In genomic region chr12:13228579-13228978, GRCh38 we compare ENCODE assay signal across 16 cellular contexts. TPM values are rescaled to one million over a fixed set of nuclear protein-coding genes. Genes with fewer than 3 reads are reported as not detected.
DNase-seq lines count a peak whose midpoint lies in the region; ATAC-seq, FAIRE-seq and TF ChIP-seq lines count a peak whose summit lies in the region.
"Had no signal": no experiment of that assay in that cellular context is flagged by ENCODE, and none has a peak within 500 bp of the region (broad histone marks: within the 10 kb centered on the region; RNA-seq: fewer than 3 reads in every experiment).

No MANE protein-coding gene starts in this region.

- no peak overlapping the region for H4K5ac ChIP-seq in IMR-90 (ENCODE audit: low read depth, low read length)

- H2BK5ac ChIP-seq in IMR-90 (ENCODE audit: low read depth, low read length, poor library complexity, severe bottlenecking) (no peak overlapping the region), neuronal stem cell (ENCODE audit: low read length) (no peak overlapping the region)

- POLR2A ChIA-PET in IMR-90 (lab: Charles Lee; ENCODE audit: unreplicated experiment) = no interaction called here
- POLR2A ChIA-PET in activated CD4-positive, alpha-beta T cell treated with anti-CD3 and anti-CD28 coated beads for 36 hours (lab: Charles Lee) = no interaction called here

- peaks cover 8% of the 10 kb centered on the region for H3K9me1 ChIP-seq in IMR-90 (ENCODE audit: insufficient read depth, low read length)

- H2AK5ac ChIP-seq in IMR-90 (ENCODE audit: low read depth, low read length) (no peak overlapping the region), neuronal stem cell (ENCODE audit: low read depth, low read length) (no peak overlapping the region)

- H2BK120ac ChIP-seq in IMR-90 (ENCODE audit: low read depth, low read length) = no peak overlapping the region
- no peak overlapping the region for H2BK120ac ChIP-seq in neuronal stem cell (ENCODE audit: low read depth, low read length)

- intact Hi-C loops in IMR-90 (cut with micrococcal nuclease) = no loop called here
- intact Hi-C loops in activated CD4-positive, alpha-beta T cell treated with anti-CD3 and anti-CD28 coated beads for 36 hours (cut with DNase I, micrococcal nuclease) = no loop called here

- no peak overlapping the region for H3K27ac ChIP-seq in IMR-90 (ENCODE audit: insufficient read depth, low read length)
- H3K27ac ChIP-seq in neuronal stem cell (replicated peaks; ENCODE audit: low read length) = no peak overlapping the region

- H3K27me3 ChIP-seq in IMR-90 (ENCODE audit: control insufficient read depth, insufficient read depth, low read length) = no peaks in the 10 kb centered on the region
- peaks cover 0 to 5% (median 0%) of the 10 kb centered on the region in 3 experiments for H3K27me3 ChIP-seq in neuronal stem cell (ENCODE audit: control insufficient read depth in 3 of 3, insufficient read depth in 3 of 3, low read depth in 1 of 3, low read length in 3 of 3)

- H3K14ac ChIP-seq in IMR-90 (replicated peaks; ENCODE audit: low read depth, low read length) (0 out of 2 replicates have a peak overlapping the region, but pooled peaks have one; percentile 35), neuronal stem cell (ENCODE audit: low read length) (no peak overlapping the region)

- no peak overlapping the region for H3K4me2 ChIP-seq in IMR-90 (ENCODE audit: low read depth, low read length)
- no peak overlapping the region for H3K4me2 ChIP-seq in neuronal stem cell (ENCODE audit: insufficient read depth, low read length, poor library complexity, severe bottlenecking)
- H3K4me2 ChIP-seq: GM23338 had no signal

- in situ Hi-C loops in IMR-90 (cut with MboI; ENCODE audit: low sequenced_read_pairs) (loop anchor here (10.0 kb wide), 1 partner anchor 224 kb away; the partner anchor contains the start of gene HEBP1), GM13977 (cut with MboI; ENCODE audit: low pct_unique_long_range_greater_than_20kb, low sequenced_read_pairs, unreplicated experiment) (no loop called here)

- no peaks in the 10 kb centered on the region for H4K20me1 ChIP-seq in IMR-90 (ENCODE audit: insufficient read depth, low read length)

- H4K8ac ChIP-seq in IMR-90 (ENCODE audit: low read depth in 2 of 2, low read length in 2 of 2) = no peak overlapping the region
- H4K8ac ChIP-seq in neuronal stem cell (ENCODE audit: low read depth, low read length) = no peak overlapping the region

- H2BK15ac ChIP-seq in IMR-90 (ENCODE audit: low read depth, low read length) = no peak overlapping the region
- H2BK15ac ChIP-seq in neuronal stem cell (ENCODE audit: low read length) = no peak overlapping the region

- H4K91ac ChIP-seq in IMR-90 (ENCODE audit: insufficient read depth, low read depth, low read length) (peak overlapping the region; percentile 27; the same call in 1 of the 2 replicates), neuronal stem cell (ENCODE audit: low read depth, low read length, poor library complexity) (no peak overlapping the region)

- ATAC-seq in IMR-90 (ENCODE audit: low read depth) = no peak
- peak; percentile 16 for ATAC-seq in esophagus mucosa
- no peak for ATAC-seq in activated CD4-positive, alpha-beta T cell treated with anti-CD3 and anti-CD28 coated beads for 36 hours

- H2AFZ ChIP-seq in IMR-90 (replicated peaks; ENCODE audit: low read length, poor library complexity) (no peak overlapping the region), neuronal stem cell (ENCODE audit: low read length) (no peak overlapping the region)
- H2AFZ ChIP-seq: GM23338 had no signal

- peak; percentile 20 for FAIRE-seq in urothelium cell line (lab: Jason Lieb, UNC)
- FAIRE-seq: GM12892 had no signal

- WGBS in IMR-90 (ENCODE audit: extremely low coverage in 2 of 2, insufficient read length in 1 of 2), 2 experiments = no CpG with 5 or more reads among the region's 7 CpGs
- no CpG with 5 or more reads among the region's 7 CpGs for WGBS in neuronal stem cell (ENCODE audit: extremely low coverage in 2 of 2, insufficient read length in 2 of 2, insufficient replicate concordance in 1 of 2), 2 donors

- H2BK20ac ChIP-seq in IMR-90 (ENCODE audit: low read depth, low read length) = no peak overlapping the region

- H3K4me3 Mint-ChIP-seq in activated CD4-positive, alpha-beta T cell treated with anti-CD3 and anti-CD28 coated beads for 36 hours = no peak overlapping the region
- H3K4me3 Mint-ChIP-seq: CD4-positive, alpha-beta memory T cell; GM23338; H9; HFFc6 had no signal

- no peak for TF ChIP-seq POLR2A in IMR-90 (IDR thresholded peaks at IDR 0.05; ENCODE audit: low read depth, low read length)

- DNase-seq in IMR-90 (no peak), urothelium cell line (ENCODE audit: low spot score) (no peak), GM13977 (ENCODE audit: low spot score) (no peak), neuronal stem cell (ENCODE audit: low spot score) (no peak)
- no peak for DNase-seq in activated CD4-positive, alpha-beta T cell treated with anti-CD3 and anti-CD28 coated beads for 36 hours
- DNase-seq: C1 segment of cervical spinal cord; Calu3; CD4-positive, alpha-beta memory T cell; COR-L47; DMS53; DMS79 treated with DMSO at 0.1 percent for 48 hours; H9; HFFc6 had no signal

- peak overlapping the region; percentile 58; the same call in 1 of the 2 replicates for H3K4ac ChIP-seq in IMR-90 (ENCODE audit: low read depth, low read length)
- no peak overlapping the region for H3K4ac ChIP-seq in neuronal stem cell (ENCODE audit: low read length)

- dilution Hi-C loops in IMR-90 (cut with HindIII; ENCODE audit: low sequenced_read_pairs, unreplicated experiment) = no loop called here

- peaks cover 19% of the 10 kb centered on the region for H3K27me3 Mint-ChIP-seq in activated CD4-positive, alpha-beta T cell treated with anti-CD3 and anti-CD28 coated beads for 36 hours

- H3K4me1 Mint-ChIP-seq in activated CD4-positive, alpha-beta T cell treated with anti-CD3 and anti-CD28 coated beads for 36 hours = no peaks in the 10 kb centered on the region
- H3K4me1 Mint-ChIP-seq: CD4-positive, alpha-beta memory T cell; H9 had no signal

- H3K9me3 ChIP-seq in IMR-90 (ENCODE audit: control insufficient read depth, insufficient read depth, low read length) (peaks cover 3% of the 10 kb centered on the region), neuronal stem cell (replicated peaks in 1 of 2; ENCODE audit: control insufficient read depth in 2 of 2, insufficient read depth in 1 of 2, low read depth in 1 of 2, low read length in 2 of 2) (peaks cover 0 to 5% of the 10 kb centered on the region in 2 donors)

- no peak for TF ChIP-seq RAD21 in IMR-90 (IDR thresholded peaks at IDR 0.05; ENCODE audit: low read length)

- H3K9ac ChIP-seq in IMR-90 (ENCODE audit: low read depth, low read length) = no peak overlapping the region
- H3K9ac ChIP-seq in neuronal stem cell (ENCODE audit: low read depth, low read length, poor library complexity) = no peak overlapping the region

- no peaks in the 10 kb centered on the region for H3K36me3 Mint-ChIP-seq in activated CD4-positive, alpha-beta T cell treated with anti-CD3 and anti-CD28 coated beads for 36 hours (ENCODE audit: low read depth)
- H3K36me3 Mint-ChIP-seq: CD4-positive, alpha-beta memory T cell had no signal

- no peak overlapping the region for H2BK12ac ChIP-seq in neuronal stem cell (ENCODE audit: low read length)

- H3K27ac Mint-ChIP-seq in activated CD4-positive, alpha-beta T cell treated with anti-CD3 and anti-CD28 coated beads for 36 hours = no peak overlapping the region
- H3K27ac Mint-ChIP-seq: CD4-positive, alpha-beta memory T cell; GM23338; H9; HFFc6 had no signal

- H3K18ac ChIP-seq in IMR-90 (ENCODE audit: low read depth, low read length) (no peak overlapping the region), neuronal stem cell (ENCODE audit: low read length) (no peak overlapping the region)

- H3K36me3 ChIP-seq in IMR-90 (ENCODE audit: control insufficient read depth, insufficient read depth, low read length) (no peaks in the 10 kb centered on the region), neuronal stem cell (replicated peaks in 1 of 2; ENCODE audit: control insufficient read depth in 2 of 2, insufficient read depth in 2 of 2, low read length in 2 of 2) (no peaks in the 10 kb centered on the region)

- BruUV-seq in IMR-90 (replicated peaks; lab: Mats Ljungman, UMichigan) = no TSS peak

- H3K4me1 ChIP-seq in IMR-90 (ENCODE audit: control insufficient read depth, insufficient read depth, low read length) = peaks cover 8% of the 10 kb centered on the region
- no peaks in the 10 kb centered on the region for H3K4me1 ChIP-seq in neuronal stem cell (ENCODE audit: control insufficient read depth in 2 of 2, insufficient read depth in 1 of 2, low read depth in 1 of 2, low read length in 2 of 2)

- no peaks in the 10 kb centered on the region for H3K9me3 Mint-ChIP-seq in activated CD4-positive, alpha-beta T cell treated with anti-CD3 and anti-CD28 coated beads for 36 hours (ENCODE audit: low read depth)

- H3K4me3 ChIP-seq in IMR-90 (ENCODE audit: insufficient read depth, low read depth, low read length) = no peak overlapping the region
- no peak overlapping the region for H3K4me3 ChIP-seq in neuronal stem cell (ENCODE audit: low read length in 2 of 2)
- H3K4me3 ChIP-seq: GM23338 had no signal

- no peak overlapping the region for H2AK9ac ChIP-seq in IMR-90 (replicated peaks; ENCODE audit: low read depth, low read length, poor library complexity)

- H3K79me1 ChIP-seq in IMR-90 (ENCODE audit: low read depth in 1 of 2, low read length in 2 of 2) = no peaks in the 10 kb centered on the region; a peak in 1 of 4 replicates
- no peaks in the 10 kb centered on the region for H3K79me1 ChIP-seq in neuronal stem cell (ENCODE audit: low read depth, low read length)

- no peak for TF ChIP-seq CTCF in IMR-90 (conservative IDR thresholded peaks at IDR 0.05; ENCODE audit: low read depth, low read length)
- TF ChIP-seq CTCF in GM13977 (IDR thresholded peaks at IDR 0.05; ENCODE audit: extremely low read depth, insufficient read depth, missing control alignments) = no peak

- H3K23ac ChIP-seq in IMR-90 (ENCODE audit: low read depth, low read length) (no peak overlapping the region), neuronal stem cell (ENCODE audit: low read depth, low read length, poor library complexity) (no peak overlapping the region)

- no peak overlapping the region for H3K56ac ChIP-seq in IMR-90 (ENCODE audit: extremely low read depth, insufficient read depth, low read length)

- CTCF ChIA-PET in IMR-90 (lab: Yijun Ruan, JAX) = no interaction called here
- CTCF ChIA-PET in activated CD4-positive, alpha-beta T cell treated with anti-CD3 and anti-CD28 coated beads for 36 hours (lab: Charles Lee) = no interaction called here

TF ChIP-seq in IMR-90, 13 proteins besides CTCF, POLR2A, EP300 and RAD21 (continues in another document):
- TF ChIP-seq RFX5 (IDR thresholded peaks at IDR 0.05; ENCODE audit: low read depth, low read length) = no peak
- TF ChIP-seq MXI1 (IDR thresholded peaks at IDR 0.05; ENCODE audit: borderline replicate concordance, low read depth, low read length) = no peak

RNA-seq across cellular contexts. Expression of gene EMP1, which starts 32.1 kb away (rescaled TPM):
- total RNA-seq in IMR-90 (2012; rRNA removed) = 137 and 570 TPM in 2 replicates
- 106 and 201 TPM in 2 replicates for polyA plus RNA-seq in IMR-90 (2012; rRNA removed)
- 69.6 and 82.0 TPM in 2 replicates for polyA plus RNA-seq in IMR-90 (2012; cell fraction: cytosol; rRNA removed)
- 81.8 and 230 TPM in 2 replicates for polyA plus RNA-seq in IMR-90 (2012; cell fraction: nucleus; rRNA removed; ENCODE audit: low replicate concordance)
- total RNA-seq in esophagus mucosa = 1,972 TPM
- total RNA-seq in activated CD4-positive, alpha-beta T cell treated with anti-CD3 and anti-CD28 coated beads for 36 hours = 10 to 100 TPM; 12.9 to 16.6 TPM
- polyA plus RNA-seq in neuronal stem cell (2013, experiment 1 of 2) = 1.8 TPM
- 1.7 TPM for polyA plus RNA-seq in neuronal stem cell (2013, experiment 2 of 2)
